ENCODE assay signal across 13 cellular contexts in genomic region chr1:198622532-198623218, GRCh38. TPM values are rescaled to one million over a fixed set of nuclear protein-coding genes. Genes with fewer than 3 reads are reported as not detected.
DNase-seq lines count a peak whose midpoint lies in the region; ATAC-seq and TF ChIP-seq lines count a peak whose summit lies in the region.
"Had no signal": no experiment of that assay in that cellular context is flagged by ENCODE, and none has a peak within 500 bp of the region (broad histone marks: within the 10 kb centered on the region; RNA-seq: fewer than 3 reads in every experiment).

No MANE protein-coding gene starts in this region.

- no peak for TF ChIP-seq CTCF in activated B cell treated with CpG ODN at 0.5 μM for 24 hours (IDR thresholded peaks at IDR 0.05)

- intact Hi-C loops in activated naive CD4-positive, alpha-beta T cell treated with anti-CD3 and anti-CD28 coated beads for 36 hours (cut with micrococcal nuclease): loop anchor here (5.0 kb wide), 1 partner anchor 315 kb away; no protein-coding TSS in a partner anchor
- intact Hi-C loops in activated B cell treated with CpG ODN at 0.5 μM for 24 hours (cut with micrococcal nuclease): loop anchor here (10.0 kb wide), 1 partner anchor 368 kb away; no protein-coding TSS in a partner anchor

- DNase-seq in activated naive CD4-positive, alpha-beta T cell treated with anti-CD3 and anti-CD28 coated beads for 36 hours: no peak
- DNase-seq in activated naive CD4-positive, alpha-beta T cell treated with anti-CD3 and anti-CD28 coated beads, Interleukin-2, amount 50 U/mL, for 16 hours: no peak
- DNase-seq in activated B cell treated with CpG ODN at 0.5 μM for 24 hours: no peak
- no peak for DNase-seq in KBM-7
- no peak for DNase-seq in hepatic stellate cell (ENCODE audit: low spot score)
- no peak for DNase-seq in NCI-H1105 treated with DMSO at 0.1 percent for 48 hours (lab: John Stamatoyannopoulos, UW)
- DNase-seq: NCI-H187; SIG-M5; stimulated activated CD4-positive, alpha-beta T cell treated with anti-CD3 and anti-CD28 coated beads, Interleukin-4, amount 100 ng/mL, for 4 hours had no signal

- no peaks in the 10 kb centered on the region for H3K36me3 ChIP-seq in thymus (ENCODE audit: control insufficient read depth, insufficient read depth)

- CTCF ChIA-PET in activated naive CD4-positive, alpha-beta T cell treated with anti-CD3 and anti-CD28 coated beads for 36 hours (lab: Charles Lee): interaction anchor here (0.6 to 3.9 kb wide), 5 partner anchors 12 to 1759 kb away, joined by 3 to 32 read pairs (median 18); no protein-coding TSS in a partner anchor
- CTCF ChIA-PET in activated B cell treated with CpG ODN at 0.5 μM for 24 hours (lab: Charles Lee): interaction anchor here (1.1 to 7.3 kb wide), 10 partner anchors 9 to 102 kb away, joined by 3 to 46 read pairs (median 12); partner anchors contain the start of gene PTPRC

- H3K36me3 Mint-ChIP-seq in activated naive CD4-positive, alpha-beta T cell treated with anti-CD3 and anti-CD28 coated beads for 36 hours (ENCODE audit: low read depth): peaks cover 3% of the 10 kb centered on the region
- no peaks in the 10 kb centered on the region for H3K36me3 Mint-ChIP-seq in activated B cell treated with CpG ODN at 0.5 μM for 24 hours (ENCODE audit: low read depth)

- H3K4me3 Mint-ChIP-seq in activated naive CD4-positive, alpha-beta T cell treated with anti-CD3 and anti-CD28 coated beads for 36 hours: peak overlapping the region; percentile 82
- H3K4me3 Mint-ChIP-seq in activated B cell treated with CpG ODN at 0.5 μM for 24 hours: peak overlapping the region; percentile 79
- H3K4me3 Mint-ChIP-seq: nephron had no signal

- H3K9me3 ChIP-seq in thymus (ENCODE audit: control insufficient read depth): no peaks in the 10 kb centered on the region

- peaks cover 33% of the 10 kb centered on the region for H3K4me1 ChIP-seq in thymus (ENCODE audit: control insufficient read depth, insufficient read depth, low read length)

- H3K27ac ChIP-seq in thymus (ENCODE audit: low read depth): peak overlapping the region; percentile 96

- no peaks in the 10 kb centered on the region for H3K27me3 Mint-ChIP-seq in activated naive CD4-positive, alpha-beta T cell treated with anti-CD3 and anti-CD28 coated beads for 36 hours (ENCODE audit: low read depth)
- no peaks in the 10 kb centered on the region for H3K27me3 Mint-ChIP-seq in activated B cell treated with CpG ODN at 0.5 μM for 24 hours

- POLR2A ChIA-PET in activated B cell treated with CpG ODN at 0.5 μM for 24 hours (lab: Charles Lee): interaction anchor here (0.6 to 7.4 kb wide), 24 partner anchors 12 to 455 kb away, joined by 3 to 307 read pairs (median 19); partner anchors contain the start of gene PTPRC

- H3K4me1 Mint-ChIP-seq in activated naive CD4-positive, alpha-beta T cell treated with anti-CD3 and anti-CD28 coated beads for 36 hours (ENCODE audit: low read depth): peaks cover 91% of the 10 kb centered on the region
- H3K4me1 Mint-ChIP-seq in activated B cell treated with CpG ODN at 0.5 μM for 24 hours: peaks cover 96% of the 10 kb centered on the region
- H3K4me1 Mint-ChIP-seq: nephron had no signal

- no peak overlapping the region for H3K4me3 ChIP-seq in thymus (ENCODE audit: low read length)

- WGBS in thymus: 78% methylated on average over 2 of the region's 2 CpGs

- in situ Hi-C loops in KBM-7 (cut with MboI; ENCODE audit: low pct_unique_long_range_greater_than_20kb, low sequenced_read_pairs): no loop called here

- no peaks in the 10 kb centered on the region for H3K27me3 ChIP-seq in thymus (ENCODE audit: control insufficient read depth, insufficient read depth)

- peak overlapping the region; percentile 100 for H3K27ac Mint-ChIP-seq in activated naive CD4-positive, alpha-beta T cell treated with anti-CD3 and anti-CD28 coated beads for 36 hours
- peak overlapping the region; percentile 97 for H3K27ac Mint-ChIP-seq in activated B cell treated with CpG ODN at 0.5 μM for 24 hours
- H3K27ac Mint-ChIP-seq: nephron had no signal

- ATAC-seq in HG02973 (IDR thresholded peaks at IDR 0.05; ENCODE audit: unreplicated experiment): peak; percentile 25
- peak; percentile 33 for ATAC-seq in activated B cell treated with CpG ODN at 0.5 μM for 24 hours (ENCODE audit: low read depth)

- H3K9me3 Mint-ChIP-seq in activated naive CD4-positive, alpha-beta T cell treated with anti-CD3 and anti-CD28 coated beads for 36 hours: no peaks in the 10 kb centered on the region
- H3K9me3 Mint-ChIP-seq in activated B cell treated with CpG ODN at 0.5 μM for 24 hours: no peaks in the 10 kb centered on the region
- H3K9me3 Mint-ChIP-seq: nephron had no signal

RNA-seq across cellular contexts. Expression of gene PTPRC, which starts 16.2 kb away (rescaled TPM):
- 100 to 1,000 TPM; 689 to 714 TPM for total RNA-seq in activated naive CD4-positive, alpha-beta T cell treated with anti-CD3 and anti-CD28 coated beads for 36 hours
- total RNA-seq in activated B cell treated with CpG ODN at 0.5 μM for 24 hours: 426 and 506 TPM in 2 replicates
- polyA plus RNA-seq in thymus: 130 TPM
- total RNA-seq: dermis microvascular lymphatic vessel endothelial cell had no signal
